ENCODE assay signal across 10 cellular contexts in genomic region chr3:133396906-133397305, GRCh38. TPM values are rescaled to one million over a fixed set of nuclear protein-coding genes. Genes with fewer than 3 reads are reported as not detected.
"Had no signal": no experiment of that assay in that cellular context is flagged by ENCODE, and none has a peak within 500 bp of the region (broad histone marks: within the 10 kb centered on the region; RNA-seq: fewer than 3 reads in every experiment).

No MANE protein-coding gene starts in this region.

- H3K9me3 ChIP-seq: HAP-1 had no signal

- DNase-seq: GM23248, GOT3, H7, HFFc6, IMR-90, KG1 had no signal

- H3K4me3 ChIP-seq: GM23248, HAP-1, K562 had no signal

- H3K27ac ChIP-seq: GM23248 had no signal

- H3K27ac Mint-ChIP-seq: HFFc6 had no signal

- H3K4me3 Mint-ChIP-seq: HFFc6 had no signal

- H3K36me3 ChIP-seq: HAP-1 had no signal

- H3K4me1 ChIP-seq: HAP-1 had no signal

RNA-seq across cellular contexts. Expression of gene BFSP2, which starts 3.0 kb away (rescaled TPM):
- total RNA-seq: GM23248, H4, H7, HFFc6, HT-29, IMR-90, K562 had no signal
- polyA plus RNA-seq: GM23248, IMR-90, K562 had no signal
